Comparison of ENCODE assay signal across 8 cellular contexts in genomic region chr1:207797229-207797973, GRCh38. TPM values are rescaled to one million over a fixed set of nuclear protein-coding genes. Genes with fewer than 3 reads are reported as not detected.
DNase-seq lines count a peak whose midpoint lies in the region; ATAC-seq and TF ChIP-seq lines count a peak whose summit lies in the region.

No MANE protein-coding gene starts in this region.

- no peaks in the 10 kb centered on the region for H3K36me3 ChIP-seq in neural progenitor cell

- H3K27me3 Mint-ChIP-seq in neural progenitor cell (ENCODE audit: insufficient read depth, low read depth), result no peaks in the 10 kb centered on the region

- peak; percentile 65 for TF ChIP-seq RAD21 in Ishikawa (IDR thresholded peaks at IDR 0.05; ENCODE audit: low read depth)

- H3K4me1 Mint-ChIP-seq in neural progenitor cell, result peaks cover 3% of the 10 kb centered on the region

- TF ChIP-seq CTCF in fibroblast of the aortic adventitia (IDR thresholded peaks at IDR 0.05; ENCODE audit: insufficient read depth, low read length) (peak; percentile 81), neural progenitor cell (IDR thresholded peaks at IDR 0.05) (peak; percentile 82)

- H3K36me3 Mint-ChIP-seq in neural progenitor cell, result peaks cover 9% of the 10 kb centered on the region

- peaks cover 8% of the 10 kb centered on the region for H3F3A ChIP-seq in neural progenitor cell (ENCODE audit: low read depth)

- H3K9ac ChIP-seq in neural progenitor cell, result no peak overlapping the region

- DNase-seq in COLO829 (ENCODE audit: low spot score) (peak; percentile 88), RPMI8226 (peak; percentile 79), activated T-helper 1 cell treated with Interleukin-2 at 50 U/mL for 16 hours (ENCODE audit: low read depth) (peak; percentile 45), fibroblast of the aortic adventitia (ENCODE audit: low read depth) (peak; percentile 91), neural progenitor cell (ENCODE audit: low spot score) (peak; percentile 73), substantia nigra (lab: John Stamatoyannopoulos, UW) (peak in 33 of 49 donors; percentile 32 to 84 (median 64))

- no peaks in the 10 kb centered on the region for H3K4me1 ChIP-seq in neural progenitor cell

- no peaks in the 10 kb centered on the region for H3K27me3 ChIP-seq in neural progenitor cell

- H3K4me3 ChIP-seq in fibroblast of the aortic adventitia (ENCODE audit: low read depth, low read length) (no peak overlapping the region), neural progenitor cell (no peak overlapping the region)

- H3K9me3 Mint-ChIP-seq in neural progenitor cell, result no peaks in the 10 kb centered on the region

- H3K79me2 ChIP-seq in neural progenitor cell (ENCODE audit: low read depth), result no peaks in the 10 kb centered on the region

- no peaks in the 10 kb centered on the region for H3K9me3 ChIP-seq in neural progenitor cell (ENCODE audit: low read depth)

- ATAC-seq in GM21447 (IDR thresholded peaks at IDR 0.05; ENCODE audit: unreplicated experiment), result peak; percentile 75

- H3K4me2 ChIP-seq in neural progenitor cell, result no peak overlapping the region

- H3K27ac ChIP-seq in neural progenitor cell (no peak overlapping the region), substantia nigra (ENCODE audit: low read depth, low read length, poor library complexity, severe bottlenecking) (no peak overlapping the region)

- H3K27ac Mint-ChIP-seq in neural progenitor cell, result no peak overlapping the region

- no peak overlapping the region for H2AFZ ChIP-seq in neural progenitor cell (replicated peaks)

- H3K4me3 Mint-ChIP-seq in neural progenitor cell, result no peak overlapping the region

- TF ChIP-seq EP300 in Ishikawa (IDR thresholded peaks at IDR 0.05; ENCODE audit: borderline replicate concordance), result no peak

- no peaks in the 10 kb centered on the region for H4K20me1 ChIP-seq in neural progenitor cell (ENCODE audit: low read depth)

TF ChIP-seq in Ishikawa, 13 proteins besides CTCF, POLR2A, EP300 and RAD21:
- TF ChIP-seq EGR1 (IDR thresholded peaks at IDR 0.05) (no peak), CREB1 (IDR thresholded peaks at IDR 0.05; ENCODE audit: low read depth) (no peak), YY1 (IDR thresholded peaks at IDR 0.05; ENCODE audit: low read depth) (no peak), USF1 (IDR thresholded peaks at IDR 0.05) (no peak), NFIC (IDR thresholded peaks at IDR 0.05) (no peak), CEBPB (IDR thresholded peaks at IDR 0.05) (no peak), ZBTB7A (IDR thresholded peaks at IDR 0.05; ENCODE audit: low read depth) (no peak), FOXM1 (IDR thresholded peaks at IDR 0.05; ENCODE audit: borderline replicate concordance, low read depth) (no peak), TEAD4 (IDR thresholded peaks at IDR 0.05) (no peak), TCF12 (IDR thresholded peaks at IDR 0.05; ENCODE audit: low read depth) (no peak), TAF1 (IDR thresholded peaks at IDR 0.05; ENCODE audit: low read depth) (no peak)
- TF ChIP-seq, protein P1, sequence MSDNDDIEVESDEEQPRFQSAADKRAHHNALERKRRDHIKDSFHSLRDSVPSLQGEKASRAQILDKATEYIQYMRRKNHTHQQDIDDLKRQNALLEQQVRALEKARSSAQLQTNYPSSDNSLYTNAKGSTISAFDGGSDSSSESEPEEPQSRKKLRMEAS (IDR thresholded peaks at IDR 0.05), result no peak
- TF ChIP-seq, protein P2, sequence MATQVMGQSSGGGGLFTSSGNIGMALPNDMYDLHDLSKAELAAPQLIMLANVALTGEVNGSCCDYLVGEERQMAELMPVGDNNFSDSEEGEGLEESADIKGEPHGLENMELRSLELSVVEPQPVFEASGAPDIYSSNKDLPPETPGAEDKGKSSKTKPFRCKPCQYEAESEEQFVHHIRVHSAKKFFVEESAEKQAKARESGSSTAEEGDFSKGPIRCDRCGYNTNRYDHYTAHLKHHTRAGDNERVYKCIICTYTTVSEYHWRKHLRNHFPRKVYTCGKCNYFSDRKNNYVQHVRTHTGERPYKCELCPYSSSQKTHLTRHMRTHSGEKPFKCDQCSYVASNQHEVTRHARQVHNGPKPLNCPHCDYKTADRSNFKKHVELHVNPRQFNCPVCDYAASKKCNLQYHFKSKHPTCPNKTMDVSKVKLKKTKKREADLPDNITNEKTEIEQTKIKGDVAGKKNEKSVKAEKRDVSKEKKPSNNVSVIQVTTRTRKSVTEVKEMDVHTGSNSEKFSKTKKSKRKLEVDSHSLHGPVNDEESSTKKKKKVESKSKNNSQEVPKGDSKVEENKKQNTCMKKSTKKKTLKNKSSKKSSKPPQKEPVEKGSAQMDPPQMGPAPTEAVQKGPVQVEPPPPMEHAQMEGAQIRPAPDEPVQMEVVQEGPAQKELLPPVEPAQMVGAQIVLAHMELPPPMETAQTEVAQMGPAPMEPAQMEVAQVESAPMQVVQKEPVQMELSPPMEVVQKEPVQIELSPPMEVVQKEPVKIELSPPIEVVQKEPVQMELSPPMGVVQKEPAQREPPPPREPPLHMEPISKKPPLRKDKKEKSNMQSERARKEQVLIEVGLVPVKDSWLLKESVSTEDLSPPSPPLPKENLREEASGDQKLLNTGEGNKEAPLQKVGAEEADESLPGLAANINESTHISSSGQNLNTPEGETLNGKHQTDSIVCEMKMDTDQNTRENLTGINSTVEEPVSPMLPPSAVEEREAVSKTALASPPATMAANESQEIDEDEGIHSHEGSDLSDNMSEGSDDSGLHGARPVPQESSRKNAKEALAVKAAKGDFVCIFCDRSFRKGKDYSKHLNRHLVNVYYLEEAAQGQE (IDR thresholded peaks at IDR 0.05; ENCODE audit: low read depth), result no peak

RNA-seq across cellular contexts. Expression of gene CD46, which starts 45.5 kb away (rescaled TPM):
- total RNA-seq in fibroblast of the aortic adventitia (ENCODE audit: low replicate concordance), result 56.4 and 92.3 TPM in 2 replicates
- total RNA-seq in neural progenitor cell (ENCODE audit: low replicate concordance), result 112 and 186 TPM in 2 replicates
